ENCODE assay signal across 8 cellular contexts in the genomic region with DNA sequence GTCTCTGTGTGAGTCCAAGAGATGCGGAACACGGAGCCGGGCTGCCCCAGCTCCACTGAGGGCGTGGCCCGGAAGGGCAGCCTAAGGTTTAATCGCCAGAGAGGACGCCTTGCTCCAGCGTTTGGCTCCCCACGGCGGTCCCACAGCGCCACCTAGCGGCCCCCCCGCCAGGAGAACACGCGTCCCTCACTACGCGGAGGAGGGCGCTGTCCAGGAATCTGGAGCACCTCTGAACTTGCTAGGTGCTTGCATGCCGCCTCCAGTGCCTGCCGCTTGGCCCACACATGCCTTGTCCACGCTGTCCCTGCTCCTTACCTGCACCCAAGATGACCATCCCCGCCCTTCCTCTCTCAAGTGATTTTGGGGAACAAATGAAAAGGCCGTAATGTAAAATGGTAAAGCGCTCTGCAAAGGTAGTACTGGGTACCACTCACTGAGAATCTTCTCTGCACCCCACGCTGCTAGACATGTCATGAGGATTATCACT. TPM values are rescaled to one million over a fixed set of nuclear protein-coding genes. Genes with fewer than 3 reads are reported as not detected.
A peak's percentile ranks its signal among the peaks of the same experiment; 100 is the strongest.
DNase-seq lines count a peak whose midpoint lies in the region; ATAC-seq and TF ChIP-seq lines count a peak whose summit lies in the region.

No MANE protein-coding gene starts in this region.

- H4K20me1 ChIP-seq in DND-41 (ENCODE audit: insufficient read depth, low read length) (no peaks in the 10 kb centered on the region), IMR-90 (ENCODE audit: insufficient read depth, low read length) (no peaks in the 10 kb centered on the region), PC-9 (ENCODE audit: insufficient read depth) (no peaks in the 10 kb centered on the region)

- no peaks in the 10 kb centered on the region for H3K4me1 Mint-ChIP-seq in nephron

- no peaks in the 10 kb centered on the region for H3K79me2 ChIP-seq in DND-41 (ENCODE audit: insufficient read depth, low read length)
- H3K79me2 ChIP-seq in PC-9 (ENCODE audit: low read depth): no peaks in the 10 kb centered on the region

- H2AK5ac ChIP-seq in IMR-90 (ENCODE audit: low read depth, low read length): peak overlapping the region; percentile 5; the same call in 1 of the 2 replicates

- no peaks in the 10 kb centered on the region for H3K9me3 Mint-ChIP-seq in nephron

- in situ Hi-C loops in IMR-90 (cut with MboI; ENCODE audit: low sequenced_read_pairs): loop anchor here (25.0 kb wide), 2 partner anchors 642 to 742 kb away; partner anchors contain the start of gene CEP70

- H3K4me1 ChIP-seq in DND-41 (ENCODE audit: insufficient read depth, low read length): peaks cover 9% of the 10 kb centered on the region
- H3K4me1 ChIP-seq in IMR-90 (ENCODE audit: control insufficient read depth, insufficient read depth, low read length): peaks cover 2% of the 10 kb centered on the region; the same call in 1 of the 2 replicates
- H3K4me1 ChIP-seq in PC-9 (replicated peaks; ENCODE audit: insufficient read depth): 0 out of 2 replicates have a peak, but pooled peaks cover 3% of the 10 kb centered on the region

- H2AK9ac ChIP-seq in IMR-90 (replicated peaks; ENCODE audit: low read depth, low read length, poor library complexity): peak overlapping the region; percentile 34

- H3K9me1 ChIP-seq in IMR-90 (ENCODE audit: insufficient read depth, low read length): no peaks in the 10 kb centered on the region

- H3K27me3 Mint-ChIP-seq in nephron (ENCODE audit: low read depth): peaks cover 69% of the 10 kb centered on the region

- TF ChIP-seq CTCF in DND-41 (IDR thresholded peaks at IDR 0.05; ENCODE audit: borderline replicate concordance, extremely low read depth, low read length, poor library complexity, severe bottlenecking): peak; percentile 98
- TF ChIP-seq CTCF in IMR-90 (conservative IDR thresholded peaks at IDR 0.05; ENCODE audit: low read depth, low read length): peak; percentile 100
- peak; percentile 97 for TF ChIP-seq CTCF in PC-9 (conservative IDR thresholded peaks at IDR 0.05)
- peak; percentile 100 for TF ChIP-seq CTCF in nephron (IDR thresholded peaks at IDR 0.05; ENCODE audit: unreplicated experiment in 3 of 3)

- no peaks in the 10 kb centered on the region for H3K36me3 Mint-ChIP-seq in nephron (ENCODE audit: low read depth)

- 0% methylated on average over 18 of the region's 25 CpGs; no CpG with 5 or more reads in 1 of the 2 experiments for WGBS in IMR-90 (ENCODE audit: extremely low coverage in 2 of 2, insufficient read length in 1 of 2), 2 experiments

- peak overlapping the region in 1 of 2 experiments; percentile 44; a peak in 1 of 4 replicates for H4K8ac ChIP-seq in IMR-90 (ENCODE audit: low read depth in 2 of 2, low read length in 2 of 2)

- H3K4me3 Mint-ChIP-seq in nephron: peak overlapping the region in 2 of 3 experiments; percentile 23 to 44

- no peaks in the 10 kb centered on the region for H3K79me1 ChIP-seq in IMR-90 (ENCODE audit: low read depth in 1 of 2, low read length in 2 of 2)

- H2AFZ ChIP-seq in DND-41 (ENCODE audit: low read depth, low read length): peak overlapping the region; percentile 59
- H2AFZ ChIP-seq in IMR-90 (replicated peaks; ENCODE audit: low read length, poor library complexity): peak overlapping the region; percentile 84
- no peak overlapping the region for H2AFZ ChIP-seq in PC-9

- no peak overlapping the region for H3K56ac ChIP-seq in IMR-90 (ENCODE audit: extremely low read depth, insufficient read depth, low read length)

- dilution Hi-C loops in IMR-90 (cut with HindIII; ENCODE audit: low sequenced_read_pairs, unreplicated experiment): no loop called here

- H3K27ac ChIP-seq in DND-41 (ENCODE audit: low read length) (no peak overlapping the region), IMR-90 (ENCODE audit: insufficient read depth, low read length) (no peak overlapping the region), PC-9 (no peak overlapping the region)

- TF ChIP-seq POLR2A in IMR-90 (IDR thresholded peaks at IDR 0.05; ENCODE audit: low read depth, low read length): peak; percentile 62; the same call in 1 of the 2 replicates

- H3K9ac ChIP-seq in DND-41 (ENCODE audit: low read depth, low read length) (peak overlapping the region; percentile 8; the same call in 1 of the 2 replicates), IMR-90 (ENCODE audit: low read depth, low read length) (no peak overlapping the region)

- H3K27me3 ChIP-seq in DND-41 (ENCODE audit: insufficient read depth, low read length, poor library complexity) (peaks cover 3% of the 10 kb centered on the region), IMR-90 (ENCODE audit: control insufficient read depth, insufficient read depth, low read length) (peaks cover 18% of the 10 kb centered on the region), PC-9 (ENCODE audit: insufficient read depth, low read depth) (peaks cover 10% of the 10 kb centered on the region)

- H3K4ac ChIP-seq in IMR-90 (ENCODE audit: low read depth, low read length): peak overlapping the region; percentile 73

- peak; percentile 100 for TF ChIP-seq RAD21 in IMR-90 (IDR thresholded peaks at IDR 0.05; ENCODE audit: low read length)

- BruUV-seq in IMR-90 (replicated peaks; lab: Mats Ljungman, UMichigan) (no TSS peak), PC-9 (replicated peaks; lab: Mats Ljungman, UMichigan) (no TSS peak)

- H4K91ac ChIP-seq in IMR-90 (ENCODE audit: insufficient read depth, low read depth, low read length): peak overlapping the region; percentile 46; the same call in 1 of the 2 replicates

- H2BK15ac ChIP-seq in IMR-90 (ENCODE audit: low read depth, low read length): no peak overlapping the region

- H3K4me3 ChIP-seq in DND-41 (ENCODE audit: low read depth in 1 of 2, low read length in 2 of 2) (peak overlapping the region in 1 of 2 experiments; percentile 50; a peak in 2 of 4 replicates), IMR-90 (ENCODE audit: insufficient read depth, low read depth, low read length) (no peak overlapping the region), PC-9 (no peak overlapping the region)

- H2BK20ac ChIP-seq in IMR-90 (ENCODE audit: low read depth, low read length): peak overlapping the region; percentile 88

- no peak overlapping the region for H3K23ac ChIP-seq in IMR-90 (ENCODE audit: low read depth, low read length)

- H4K5ac ChIP-seq in IMR-90 (ENCODE audit: low read depth, low read length): peak overlapping the region; percentile 28

- H2BK5ac ChIP-seq in IMR-90 (ENCODE audit: low read depth, low read length, poor library complexity, severe bottlenecking): no peak overlapping the region

- peak overlapping the region; percentile 69 for H2BK120ac ChIP-seq in IMR-90 (ENCODE audit: low read depth, low read length)

- peak; percentile 98 for ATAC-seq in DND-41 (ENCODE audit: insufficient read depth, low read depth)
- peak; percentile 87 for ATAC-seq in GM21717 (IDR thresholded peaks at IDR 0.05; ENCODE audit: unreplicated experiment)
- peak; percentile 99 for ATAC-seq in IMR-90 (ENCODE audit: low read depth)
- ATAC-seq in stimulated activated naive CD8-positive, alpha-beta T cell treated with anti-CD3 and anti-CD28 coated beads, Interleukin-15, Interleukin-2, amounts not matched to agents 100 U/mL and 50 U/mL, for 24 hours: peak; percentile 94

- peak overlapping the region; percentile 49 for H3K14ac ChIP-seq in IMR-90 (replicated peaks; ENCODE audit: low read depth, low read length)

- H3K4me2 ChIP-seq in DND-41 (ENCODE audit: insufficient read depth, low read length) (peak overlapping the region; percentile 65), IMR-90 (ENCODE audit: low read depth, low read length) (peak overlapping the region; percentile 66), PC-9 (peak overlapping the region; percentile 57)

- no peaks in the 10 kb centered on the region for H3F3A ChIP-seq in PC-9 (ENCODE audit: insufficient read depth, low read depth)

- H3K27ac Mint-ChIP-seq in nephron: no peak overlapping the region

- no peaks in the 10 kb centered on the region for H3K9me2 ChIP-seq in PC-9 (ENCODE audit: insufficient read depth)

- DNase-seq in DND-41 (peak; percentile 84), IMR-90 (peak; percentile 63), PC-9 (peak; percentile 72 to 94), fibroblast of gingiva (ENCODE audit: low read depth) (peak; percentile 71)
- peak; percentile 88 for DNase-seq in activated T-cell treated with anti-CD3 and anti-CD28 coated beads, Interleukin-2, amount 50 U/mL, for 1 hour
- peak; percentile 95 for DNase-seq in stimulated activated naive CD8-positive, alpha-beta T cell treated with anti-CD3 and anti-CD28 coated beads, Interleukin-15, Interleukin-2, amounts not matched to agents 100 U/mL and 50 U/mL, for 24 hours

- intact Hi-C loops in IMR-90 (cut with micrococcal nuclease): loop anchor here (1.0 to 10.0 kb wide), 5 partner anchors 85 to 737 kb away; partner anchors contain the start of gene CEP70
- intact Hi-C loops in PC-9 (cut with micrococcal nuclease; ENCODE audit: unreplicated experiment): loop anchor here (1.0 to 10.0 kb wide), 10 partner anchors 27 to 912 kb away; partner anchors contain the start of gene CEP70

- no peaks in the 10 kb centered on the region for H3K9me3 ChIP-seq in DND-41 (ENCODE audit: insufficient read depth, low read length, severe bottlenecking)
- H3K9me3 ChIP-seq in IMR-90 (ENCODE audit: control insufficient read depth, insufficient read depth, low read length): no peaks in the 10 kb centered on the region
- no peaks in the 10 kb centered on the region for H3K9me3 ChIP-seq in PC-9 (ENCODE audit: insufficient read depth, low read depth)

- POLR2A ChIA-PET in IMR-90 (lab: Charles Lee; ENCODE audit: unreplicated experiment): no interaction called here
- POLR2A ChIA-PET in PC-9 (lab: Charles Lee; ENCODE audit: unreplicated experiment): no interaction called here

- CTCF ChIA-PET in IMR-90 (lab: Yijun Ruan, JAX) (interaction anchor here (0.5 to 3.4 kb wide), 16 partner anchors 10 to 391 kb away, joined by 3 to 45 read pairs (median 4); no protein-coding TSS in a partner anchor), PC-9 (lab: Charles Lee) (interaction anchor here (0.5 to 2.6 kb wide), 4 partner anchors 11 to 1148 kb away, joined by 3 to 23 read pairs (median 4); no protein-coding TSS in a partner anchor)

- no peaks in the 10 kb centered on the region for H3K36me3 ChIP-seq in DND-41 (ENCODE audit: insufficient read depth, low read length)
- no peaks in the 10 kb centered on the region for H3K36me3 ChIP-seq in IMR-90 (ENCODE audit: control insufficient read depth, insufficient read depth, low read length)
- H3K36me3 ChIP-seq in PC-9 (ENCODE audit: low read depth): no peaks in the 10 kb centered on the region

- H3K18ac ChIP-seq in IMR-90 (ENCODE audit: low read depth, low read length): no peak overlapping the region

RNA-seq across cellular contexts. Expression of gene MRPS22, which starts 14.4 kb away (rescaled TPM):
- total RNA-seq in IMR-90 (2012; rRNA removed) (72.4 and 94.4 TPM in 2 replicates), PC-9 (2021) (64.8 and 68.0 TPM in 2 replicates)
- polyA plus RNA-seq in IMR-90 (2012; rRNA removed): 51.3 and 54.5 TPM in 2 replicates
- 30.7 and 37.9 TPM in 2 replicates for polyA plus RNA-seq in IMR-90 (2012; cell fraction: cytosol; rRNA removed)
- 22.1 and 37.3 TPM in 2 replicates for polyA plus RNA-seq in IMR-90 (2012; cell fraction: nucleus; rRNA removed; ENCODE audit: low replicate concordance)
